Comparison of ENCODE assay signal across 8 cellular contexts in the genomic region with DNA sequence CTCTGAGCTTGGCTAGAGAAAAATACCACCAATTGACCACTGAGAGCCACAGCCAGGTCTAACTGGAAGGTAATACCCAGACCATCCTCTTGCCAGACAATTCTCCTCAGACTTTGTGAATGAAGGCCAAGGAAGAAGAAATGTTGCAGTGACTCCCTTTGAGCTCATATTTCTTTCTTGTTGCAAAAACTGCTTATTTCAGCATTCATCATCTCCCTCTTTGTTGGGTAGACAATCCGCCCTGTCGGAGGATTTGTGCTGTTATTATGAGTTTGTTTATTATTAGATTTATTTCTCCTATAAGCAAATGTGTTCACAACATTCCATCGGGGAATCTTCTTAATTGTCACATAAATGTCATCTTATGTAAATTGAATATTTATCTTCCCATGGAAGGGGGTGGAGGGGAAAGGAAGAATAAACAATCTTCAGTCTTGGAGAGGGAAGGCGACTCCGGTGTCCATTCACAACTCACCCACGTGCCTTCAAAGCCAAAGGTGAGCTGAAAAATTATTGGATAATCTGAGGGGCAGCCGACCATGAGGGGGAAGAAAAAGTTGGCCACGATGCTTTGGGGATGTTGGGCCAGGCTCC. TPM values are rescaled to one million over a fixed set of nuclear protein-coding genes. Genes with fewer than 3 reads are reported as not detected.
DNase-seq lines count a peak whose midpoint lies in the region; ATAC-seq, FAIRE-seq and TF ChIP-seq lines count a peak whose summit lies in the region.

No MANE protein-coding gene starts in this region.

- peaks cover 18% of the 10 kb centered on the region for H3K4me1 Mint-ChIP-seq in activated CD4-positive, alpha-beta T cell treated with anti-CD3 and anti-CD28 coated beads for 36 hours
- peaks cover 14% of the 10 kb centered on the region for H3K4me1 Mint-ChIP-seq in activated naive CD8-positive, alpha-beta T cell treated with anti-CD3 and anti-CD28 coated beads, Interleukin-2, amount 10 ng/mL, durations not matched to agents 7 days and 5 days

- peaks cover 19% of the 10 kb centered on the region for H3K4me1 ChIP-seq in keratinocyte (ENCODE audit: control insufficient read depth, extremely low read depth, insufficient read depth, low read length)

- no peak for ATAC-seq in activated CD4-positive, alpha-beta T cell treated with anti-CD3 and anti-CD28 coated beads for 36 hours
- ATAC-seq in activated naive CD8-positive, alpha-beta T cell treated with anti-CD3 and anti-CD28 coated beads, Interleukin-2, amount 10 ng/mL, durations not matched to agents 7 days and 5 days (ENCODE audit: low read depth) = no peak
- ATAC-seq in HG02852 (IDR thresholded peaks at IDR 0.05; ENCODE audit: unreplicated experiment) = no peak

- H3K79me2 ChIP-seq in keratinocyte (ENCODE audit: control insufficient read depth, insufficient read depth, low read length) = peaks cover 9% of the 10 kb centered on the region

- no peaks in the 10 kb centered on the region for H3K36me3 ChIP-seq in keratinocyte (ENCODE audit: control insufficient read depth in 2 of 2, extremely low read depth in 1 of 2, insufficient read depth in 2 of 2, low read length in 2 of 2)

- peak overlapping the region; percentile 57 to 94 (median 85) for H3K4me3 ChIP-seq in keratinocyte (ENCODE audit: control insufficient read depth in 2 of 3, extremely low read depth in 1 of 3, insufficient read depth in 2 of 3, low read depth in 1 of 3, low read length in 3 of 3)

- peak overlapping the region; percentile 93 for H3K4me2 ChIP-seq in keratinocyte (ENCODE audit: control insufficient read depth, extremely low read depth, insufficient read depth, low read depth, low read length)

- peak overlapping the region; percentile 99 for H3K4me3 Mint-ChIP-seq in activated CD4-positive, alpha-beta T cell treated with anti-CD3 and anti-CD28 coated beads for 36 hours
- peak overlapping the region; percentile 93 for H3K4me3 Mint-ChIP-seq in activated naive CD8-positive, alpha-beta T cell treated with anti-CD3 and anti-CD28 coated beads, Interleukin-2, amount 10 ng/mL, durations not matched to agents 7 days and 5 days

- intact Hi-C loops in activated CD4-positive, alpha-beta T cell treated with anti-CD3 and anti-CD28 coated beads for 36 hours (cut with DNase I, micrococcal nuclease) = loop anchor here (1.0 to 10.0 kb wide), 8 partner anchors 12 to 519 kb away; a partner anchor contains a TSS

- H3K9me3 Mint-ChIP-seq in activated CD4-positive, alpha-beta T cell treated with anti-CD3 and anti-CD28 coated beads for 36 hours (ENCODE audit: low read depth) = no peaks in the 10 kb centered on the region
- no peaks in the 10 kb centered on the region for H3K9me3 Mint-ChIP-seq in activated naive CD8-positive, alpha-beta T cell treated with anti-CD3 and anti-CD28 coated beads, Interleukin-2, amount 10 ng/mL, durations not matched to agents 7 days and 5 days

- no peaks in the 10 kb centered on the region for H3K27me3 ChIP-seq in keratinocyte (ENCODE audit: control insufficient read depth, extremely low read depth, insufficient read depth, low read length)

- dilution Hi-C loops in keratinocyte (cut with MboI; ENCODE audit: extremely low pct_ligation_motif_present, low sequenced_read_pairs) = loop anchor here (5.0 kb wide), 1 partner anchor 116 kb away; no protein-coding TSS in a partner anchor

- TF ChIP-seq CTCF in keratinocyte (optimal IDR thresholded peaks at IDR 0.05 in 1 of 3, IDR thresholded peaks at IDR 0.05 in 1 of 3, conservative IDR thresholded peaks at IDR 0.05 in 1 of 3; ENCODE audit: extremely low read depth in 1 of 3, insufficient read depth in 2 of 3, low read length in 3 of 3) = no peak

- H3K9ac ChIP-seq in keratinocyte (ENCODE audit: control insufficient read depth, extremely low read depth, insufficient read depth, low read length) = peak overlapping the region; percentile 85

- H2AFZ ChIP-seq in keratinocyte (ENCODE audit: control insufficient read depth, low read length) = peak overlapping the region; percentile 80

- peaks cover 2% of the 10 kb centered on the region for H3K27me3 Mint-ChIP-seq in activated CD4-positive, alpha-beta T cell treated with anti-CD3 and anti-CD28 coated beads for 36 hours
- peaks cover 14% of the 10 kb centered on the region for H3K27me3 Mint-ChIP-seq in activated naive CD8-positive, alpha-beta T cell treated with anti-CD3 and anti-CD28 coated beads, Interleukin-2, amount 10 ng/mL, durations not matched to agents 7 days and 5 days

- no peaks in the 10 kb centered on the region for H3K9me1 ChIP-seq in keratinocyte (ENCODE audit: control insufficient read depth, extremely low read depth, insufficient read depth, low read length)

- CTCF ChIA-PET in activated CD4-positive, alpha-beta T cell treated with anti-CD3 and anti-CD28 coated beads for 36 hours (lab: Charles Lee) = interaction anchor here (0.8 to 2.2 kb wide), 11 partner anchors 11 to 339 kb away, joined by 3 to 8 read pairs (median 3); no protein-coding TSS in a partner anchor

- H3K9me3 ChIP-seq in keratinocyte (ENCODE audit: control insufficient read depth, low read depth, low read length) = no peaks in the 10 kb centered on the region

- no peaks in the 10 kb centered on the region for H4K20me1 ChIP-seq in keratinocyte (ENCODE audit: control insufficient read depth, extremely low read depth, insufficient read depth, low read length)

- no peak for FAIRE-seq in keratinocyte (lab: Jason Lieb, UNC)

- POLR2A ChIA-PET in activated CD4-positive, alpha-beta T cell treated with anti-CD3 and anti-CD28 coated beads for 36 hours (lab: Charles Lee) = interaction anchor here (0.6 to 1.6 kb wide), 7 partner anchors 11 to 112 kb away, joined by 3 to 4 read pairs (median 3); a partner anchor contains a TSS
- POLR2A ChIA-PET in activated naive CD8-positive, alpha-beta T cell treated with anti-CD3 and anti-CD28 coated beads, Interleukin-2, amount 10 ng/mL, durations not matched to agents 7 days and 5 days (lab: Charles Lee) = interaction anchor here (0.6 to 6.5 kb wide), 8 partner anchors 12 to 153 kb away, joined by 3 to 67 read pairs (median 14); a partner anchor contains a TSS

- H3K27ac Mint-ChIP-seq in activated CD4-positive, alpha-beta T cell treated with anti-CD3 and anti-CD28 coated beads for 36 hours = peak overlapping the region; percentile 86
- H3K27ac Mint-ChIP-seq in activated naive CD8-positive, alpha-beta T cell treated with anti-CD3 and anti-CD28 coated beads, Interleukin-2, amount 10 ng/mL, durations not matched to agents 7 days and 5 days = peak overlapping the region; percentile 97

- no peak overlapping the region for H3K27ac ChIP-seq in keratinocyte (ENCODE audit: control insufficient read depth, insufficient read depth, low read length)
- H3K27ac ChIP-seq in temporal lobe (ENCODE audit: low read depth, low read length) = peak overlapping the region; percentile 98

- peaks cover 2% of the 10 kb centered on the region for H3K36me3 Mint-ChIP-seq in activated CD4-positive, alpha-beta T cell treated with anti-CD3 and anti-CD28 coated beads for 36 hours (ENCODE audit: low read depth)
- H3K36me3 Mint-ChIP-seq in activated naive CD8-positive, alpha-beta T cell treated with anti-CD3 and anti-CD28 coated beads, Interleukin-2, amount 10 ng/mL, durations not matched to agents 7 days and 5 days = peaks cover 1% of the 10 kb centered on the region

- no peak for DNase-seq in activated CD4-positive, alpha-beta T cell treated with anti-CD3 and anti-CD28 coated beads for 36 hours
- DNase-seq in activated CD4-positive, alpha-beta T cell treated with anti-CD3 and anti-CD28 coated beads for 1 hour = no peak
- DNase-seq in activated naive CD8-positive, alpha-beta T cell treated with anti-CD3 and anti-CD28 coated beads, Interleukin-2, amount 10 ng/mL, durations not matched to agents 7 days and 5 days = no peak
- DNase-seq in keratinocyte (ENCODE audit: low read depth, low spot score) (no peak), NCI-H2171 treated with DMSO at 0.1 percent for 48 hours (lab: John Stamatoyannopoulos, UW) (no peak), NCI-H1417 treated with DMSO at 0.1 percent for 48 hours (lab: John Stamatoyannopoulos, UW) (no peak)

RNA-seq across cellular contexts. Expression of a gene that starts 1.8 kb away (rescaled TPM):
- total RNA-seq in activated CD4-positive, alpha-beta T cell treated with anti-CD3 and anti-CD28 coated beads for 36 hours = 10 to 100 TPM; 58.1 to 68.0 TPM
- 100 to 1,000 TPM; 142 to 161 TPM for total RNA-seq in activated naive CD8-positive, alpha-beta T cell treated with anti-CD3 and anti-CD28 coated beads, Interleukin-2, amount 10 ng/mL, durations not matched to agents 7 days and 5 days
- 8.4 to 15.5 TPM (median 11.1 TPM) in 3 replicates for polyA plus RNA-seq in keratinocyte
- 3.3 TPM for polyA plus RNA-seq in keratinocyte (2011; ENCODE audit: low read depth)
- polyA plus RNA-seq in keratinocyte (2011; cell fraction: cytosol; rRNA removed) = 6.2 and 10.7 TPM in 2 replicates
- 13.5 and 16.0 TPM in 2 replicates for polyA plus RNA-seq in keratinocyte (2011; cell fraction: nucleus; rRNA removed)
- 3.0 and 18.5 TPM in 2 replicates for polyA plus RNA-seq in keratinocyte (2012; ENCODE audit: low replicate concordance)
- 16.5 to 42.2 TPM (median 27.7 TPM) in 3 replicates for polyA minus RNA-seq in keratinocyte
- polyA minus RNA-seq in keratinocyte (2011; cell fraction: cytosol; rRNA and poly(A)+ RNA removed) = 25.3 TPM
- polyA minus RNA-seq in keratinocyte (2011; cell fraction: nucleus; rRNA and poly(A)+ RNA removed) = 19.3 and 20.4 TPM in 2 replicates
- total RNA-seq in temporal lobe = 3.4 TPM

Comparison
In these comparisons a context has a peak if more than half of its experiments do, and no peak if none do; other contexts are left out.
1. RNA of a gene that starts 1.8 kb away (total RNA-seq): 142 to 161 TPM in activated naive CD8-positive, alpha-beta T cell treated with anti-CD3 and anti-CD28 coated beads, Interleukin-2, amount 10 ng/mL, durations not matched to agents 7 days and 5 days and 58.1 to 68.0 TPM in activated CD4-positive, alpha-beta T cell treated with anti-CD3 and anti-CD28 coated beads for 36 hours; 3.4 TPM in temporal lobe (single experiment); every median in the first group is over 10 times any median in the second.